ENCODE assay signal across 8 cellular contexts in genomic region chr6:22062807-22063408, GRCh38.
A peak's percentile ranks its signal among the peaks of the same experiment; 100 is the strongest.
DNase-seq lines count a peak whose midpoint lies in the region; ATAC-seq and TF ChIP-seq lines count a peak whose summit lies in the region.

No MANE protein-coding gene starts in this region.

- intact Hi-C loops in activated B cell treated with CpG ODN at 0.5 μM for 24 hours (cut with micrococcal nuclease), result loop anchor here (2.0 to 10.0 kb wide), 2 partner anchors 40 to 468 kb away; partner anchors contain the start of gene SOX4

- H3K9me3 Mint-ChIP-seq in activated B cell treated with CpG ODN at 0.5 μM for 24 hours (no peaks in the 10 kb centered on the region), glutamatergic neuron (ENCODE audit: unreplicated experiment) (peaks cover 9% of the 10 kb centered on the region)
- H3K9me3 Mint-ChIP-seq in stimulated activated naive CD8-positive, alpha-beta T cell treated with anti-CD3 and anti-CD28 coated beads, Interleukin-15, Interleukin-2, amounts not matched to agents 100 ng/mL and 50 ng/mL, for 24 hours, result no peaks in the 10 kb centered on the region

- TF ChIP-seq CTCF in activated B cell treated with CpG ODN at 0.5 μM for 24 hours (IDR thresholded peaks at IDR 0.05), result no peak
- no peak for TF ChIP-seq CTCF in glutamatergic neuron (IDR thresholded peaks at IDR 0.05; ENCODE audit: partially characterized antibody, unreplicated experiment)
- no peak for TF ChIP-seq CTCF in coronary artery (IDR thresholded peaks at IDR 0.05)

- DNase-seq in activated B cell treated with CpG ODN at 0.5 μM for 24 hours, result peak; percentile 28
- DNase-seq in glutamatergic neuron, result no peak
- no peak for DNase-seq in NCI-H146 (lab: John Stamatoyannopoulos, UW)
- DNase-seq in cortex of kidney (lab: John Stamatoyannopoulos, UW), result no peak
- DNase-seq in coronary artery (ENCODE audit: low spot score), result no peak

- peak overlapping the region; percentile 84 for H3K27ac Mint-ChIP-seq in activated B cell treated with CpG ODN at 0.5 μM for 24 hours
- peak overlapping the region; percentile 64 for H3K27ac Mint-ChIP-seq in glutamatergic neuron (ENCODE audit: unreplicated experiment)
- H3K27ac Mint-ChIP-seq in stimulated activated naive CD8-positive, alpha-beta T cell treated with anti-CD3 and anti-CD28 coated beads, Interleukin-15, Interleukin-2, amounts not matched to agents 100 ng/mL and 50 ng/mL, for 24 hours, result peak overlapping the region; percentile 80

- CTCF ChIA-PET in activated B cell treated with CpG ODN at 0.5 μM for 24 hours (lab: Charles Lee), result no interaction called here

- POLR2A ChIA-PET in activated B cell treated with CpG ODN at 0.5 μM for 24 hours (lab: Charles Lee), result interaction anchor here (0.7 kb wide), 1 partner anchor 379 kb away, joined by 3 read pairs; no protein-coding TSS in a partner anchor

- peak overlapping the region; percentile 62 for H3K4me3 Mint-ChIP-seq in activated B cell treated with CpG ODN at 0.5 μM for 24 hours
- no peak overlapping the region for H3K4me3 Mint-ChIP-seq in glutamatergic neuron (ENCODE audit: unreplicated experiment)
- peak overlapping the region; percentile 71 for H3K4me3 Mint-ChIP-seq in stimulated activated naive CD8-positive, alpha-beta T cell treated with anti-CD3 and anti-CD28 coated beads, Interleukin-15, Interleukin-2, amounts not matched to agents 100 ng/mL and 50 ng/mL, for 24 hours

- H3K27ac ChIP-seq in coronary artery, result no peak overlapping the region

- H3K27me3 Mint-ChIP-seq in activated B cell treated with CpG ODN at 0.5 μM for 24 hours (no peaks in the 10 kb centered on the region), glutamatergic neuron (ENCODE audit: unreplicated experiment) (peaks cover 5% of the 10 kb centered on the region)
- peaks cover 12% of the 10 kb centered on the region for H3K27me3 Mint-ChIP-seq in stimulated activated naive CD8-positive, alpha-beta T cell treated with anti-CD3 and anti-CD28 coated beads, Interleukin-15, Interleukin-2, amounts not matched to agents 100 ng/mL and 50 ng/mL, for 24 hours

- H3K4me3 ChIP-seq in coronary artery, result no peak overlapping the region

- H3K36me3 Mint-ChIP-seq in activated B cell treated with CpG ODN at 0.5 μM for 24 hours (ENCODE audit: low read depth) (no peaks in the 10 kb centered on the region), glutamatergic neuron (ENCODE audit: unreplicated experiment) (no peaks in the 10 kb centered on the region)
- H3K36me3 Mint-ChIP-seq in stimulated activated naive CD8-positive, alpha-beta T cell treated with anti-CD3 and anti-CD28 coated beads, Interleukin-15, Interleukin-2, amounts not matched to agents 100 ng/mL and 50 ng/mL, for 24 hours (ENCODE audit: low read depth), result no peaks in the 10 kb centered on the region

- ATAC-seq in GM18907 (IDR thresholded peaks at IDR 0.05; ENCODE audit: unreplicated experiment), result peak; percentile 86
- peak; percentile 68 for ATAC-seq in HG02943 (IDR thresholded peaks at IDR 0.05; ENCODE audit: low read depth, unreplicated experiment)
- peak; percentile 79 for ATAC-seq in activated B cell treated with CpG ODN at 0.5 μM for 24 hours (ENCODE audit: low read depth)

- H3K4me1 Mint-ChIP-seq in activated B cell treated with CpG ODN at 0.5 μM for 24 hours (peaks cover 18% of the 10 kb centered on the region), glutamatergic neuron (ENCODE audit: low read depth, unreplicated experiment) (peaks cover 14% of the 10 kb centered on the region)
- H3K4me1 Mint-ChIP-seq in stimulated activated naive CD8-positive, alpha-beta T cell treated with anti-CD3 and anti-CD28 coated beads, Interleukin-15, Interleukin-2, amounts not matched to agents 100 ng/mL and 50 ng/mL, for 24 hours (ENCODE audit: low read depth), result peaks cover 49% of the 10 kb centered on the region
